ENCODE assay signal across 8 cellular contexts in genomic region chr2:26033270-26033768, GRCh38. TPM values are rescaled to one million over a fixed set of nuclear protein-coding genes. Genes with fewer than 3 reads are reported as not detected.
A peak's percentile ranks its signal among the peaks of the same experiment; 100 is the strongest.
DNase-seq lines count a peak whose midpoint lies in the region; ATAC-seq and TF ChIP-seq lines count a peak whose summit lies in the region.

No MANE protein-coding gene starts in this region.

- peak overlapping the region; percentile 85 for H3K27ac Mint-ChIP-seq in activated CD4-positive, alpha-beta memory T cell treated with anti-CD3 and anti-CD28 coated beads for 36 hours

- TF ChIP-seq RAD21 in neural cell (conservative IDR thresholded peaks at IDR 0.05), result peak; percentile 34

- H3K4me3 ChIP-seq in BE2C (ENCODE audit: low read depth, low read length), result peak overlapping the region; percentile 74
- H3K4me3 ChIP-seq in fibroblast of villous mesenchyme (ENCODE audit: low read depth, low read length), result peak overlapping the region; percentile 99
- peak overlapping the region; percentile 80 for H3K4me3 ChIP-seq in neural cell (ENCODE audit: low read length)

- H4K20me1 ChIP-seq in neural cell (ENCODE audit: insufficient read depth), result peaks cover 10% of the 10 kb centered on the region

- H3K36me3 ChIP-seq in BE2C, result peaks cover 8% of the 10 kb centered on the region; the same call in 1 of the 2 replicates
- no peaks in the 10 kb centered on the region for H3K36me3 ChIP-seq in neural cell (ENCODE audit: insufficient read depth, low read length)

- H3K79me2 ChIP-seq in neural cell (replicated peaks; ENCODE audit: insufficient read depth, low read length), result peaks cover 40% of the 10 kb centered on the region

- H3K9me3 ChIP-seq in BE2C, result no peaks in the 10 kb centered on the region
- H3K9me3 ChIP-seq in neural cell (ENCODE audit: low read length), result no peaks in the 10 kb centered on the region

- no peaks in the 10 kb centered on the region for H3K4me1 ChIP-seq in BE2C

- peak; percentile 22 for TF ChIP-seq EP300 in neural cell (conservative IDR thresholded peaks at IDR 0.05; ENCODE audit: poor library complexity, severe bottlenecking)

- H3K4me1 Mint-ChIP-seq in activated CD4-positive, alpha-beta memory T cell treated with anti-CD3 and anti-CD28 coated beads for 36 hours (ENCODE audit: low read depth), result peaks cover 23% of the 10 kb centered on the region

- peak overlapping the region; percentile 96 for H3K4me3 Mint-ChIP-seq in activated CD4-positive, alpha-beta memory T cell treated with anti-CD3 and anti-CD28 coated beads for 36 hours

- H3K27ac ChIP-seq in neural cell (ENCODE audit: low read length), result peak overlapping the region; percentile 98

- no peak for TF ChIP-seq CTCF in BE2C (IDR thresholded peaks at IDR 0.05; ENCODE audit: low read depth, low read length)
- TF ChIP-seq CTCF in fibroblast of villous mesenchyme (IDR thresholded peaks at IDR 0.05; ENCODE audit: insufficient read depth, low read depth, low read length), result no peak
- peak; percentile 8 for TF ChIP-seq CTCF in neural cell (IDR thresholded peaks at IDR 0.05; ENCODE audit: poor library complexity, severe bottlenecking)

- H3K27me3 ChIP-seq in BE2C (no peaks in the 10 kb centered on the region), neural cell (ENCODE audit: insufficient read depth, low read depth, low read length) (no peaks in the 10 kb centered on the region)

- intact Hi-C loops in activated CD4-positive, alpha-beta memory T cell treated with anti-CD3 and anti-CD28 coated beads for 36 hours (cut with micrococcal nuclease), result loop anchor here (1.0 to 10.0 kb wide), 5 partner anchors 35 to 359 kb away; partner anchors contain the start of genes ASXL2, DTNB, HADHA and HADHB

- no peaks in the 10 kb centered on the region for H3K9me2 ChIP-seq in neural cell (ENCODE audit: insufficient read depth, low read length)

- H3F3A ChIP-seq in neural cell (ENCODE audit: insufficient read depth, low read length, poor library complexity, severe bottlenecking), result peaks cover 8% of the 10 kb centered on the region

- DNase-seq in BE2C (peak; percentile 84), NCI-H2171 treated with DMSO at 0.1 percent for 48 hours (lab: John Stamatoyannopoulos, UW) (peak; percentile 98), fibroblast of villous mesenchyme (ENCODE audit: low read depth) (peak; percentile 88)
- no peak for DNase-seq in activated CD4-positive, alpha-beta memory T cell treated with anti-CD3 and anti-CD28 coated beads for 36 hours

- H3K36me3 Mint-ChIP-seq in activated CD4-positive, alpha-beta memory T cell treated with anti-CD3 and anti-CD28 coated beads for 36 hours, result peaks cover 14% of the 10 kb centered on the region

- peak overlapping the region; percentile 68 for H3K4me2 ChIP-seq in neural cell (ENCODE audit: low read length)

- CTCF ChIA-PET in activated CD4-positive, alpha-beta memory T cell treated with anti-CD3 and anti-CD28 coated beads for 36 hours (lab: Charles Lee), result interaction anchor here (0.6 to 2.5 kb wide), 9 partner anchors 30 to 152 kb away, joined by 3 to 18 read pairs (median 4); no protein-coding TSS in a partner anchor

- peak overlapping the region; percentile 94 for H2AFZ ChIP-seq in neural cell (ENCODE audit: low read depth, low read length)

- H3K9ac ChIP-seq in neural cell (ENCODE audit: low read length), result peak overlapping the region; percentile 96

- POLR2A ChIA-PET in activated CD4-positive, alpha-beta memory T cell treated with anti-CD3 and anti-CD28 coated beads for 36 hours (lab: Charles Lee), result interaction anchor here (0.6 to 2.8 kb wide), 10 partner anchors 9 to 360 kb away, joined by 3 to 13 read pairs (median 4); partner anchors contain the start of genes ADGRF3, ASXL2 and DTNB

- ATAC-seq in GM18907 (IDR thresholded peaks at IDR 0.05; ENCODE audit: unreplicated experiment) (peak; percentile 32), HG03175 (IDR thresholded peaks at IDR 0.05; ENCODE audit: unreplicated experiment) (peak; percentile 40), HG02623 (IDR thresholded peaks at IDR 0.05; ENCODE audit: unreplicated experiment) (no peak)

- no peaks in the 10 kb centered on the region for H3K27me3 Mint-ChIP-seq in activated CD4-positive, alpha-beta memory T cell treated with anti-CD3 and anti-CD28 coated beads for 36 hours

- H3K9me3 Mint-ChIP-seq in activated CD4-positive, alpha-beta memory T cell treated with anti-CD3 and anti-CD28 coated beads for 36 hours, result no peaks in the 10 kb centered on the region

TF ChIP-seq in neural cell, 6 proteins besides CTCF, POLR2A, EP300 and RAD21:
- peak; percentile 34 for TF ChIP-seq SMC3 (conservative IDR thresholded peaks at IDR 0.05; ENCODE audit: poor library complexity)
- no peak for TF ChIP-seq TAF1 (IDR thresholded peaks at IDR 0.05; ENCODE audit: low read depth)
- TF ChIP-seq EZH2 (IDR thresholded peaks at IDR 0.05; ENCODE audit: borderline replicate concordance, insufficient read depth, low read length, poor library complexity, severe bottlenecking), result no peak
- peak; percentile 58 for TF ChIP-seq REST (IDR thresholded peaks at IDR 0.05; ENCODE audit: borderline replicate concordance)
- TF ChIP-seq POLR2AphosphoS5 (IDR thresholded peaks at IDR 0.05), result no peak
- peak; percentile 76 for TF ChIP-seq MXI1 (conservative IDR thresholded peaks at IDR 0.05; ENCODE audit: poor library complexity, severe bottlenecking)

RNA-seq across cellular contexts. Expression of gene RAB10, which starts 0.6 kb away (rescaled TPM):
- 91.4 TPM for polyA plus RNA-seq in BE2C (2012; ENCODE audit: insufficient read depth, insufficient read length, low read depth)
- 100 to 1,000 TPM; 110 to 119 TPM for total RNA-seq in activated CD4-positive, alpha-beta memory T cell treated with anti-CD3 and anti-CD28 coated beads for 36 hours
- total RNA-seq in fibroblast of villous mesenchyme, result 103 and 128 TPM in 2 replicates
- polyA plus RNA-seq in neural cell, result 151 and 169 TPM in 2 replicates
- 193 and 207 TPM in 2 replicates for polyA minus RNA-seq in neural cell

RNA-seq across cellular contexts. Expression of gene KIF3C, which starts 51.0 kb away (rescaled TPM):
- 28.2 TPM for polyA plus RNA-seq in BE2C (2012; ENCODE audit: insufficient read depth, insufficient read length, low read depth)
- 1 to 10 TPM; 5.3 to 5.4 TPM for total RNA-seq in activated CD4-positive, alpha-beta memory T cell treated with anti-CD3 and anti-CD28 coated beads for 36 hours
- 9.9 and 12.2 TPM in 2 replicates for total RNA-seq in fibroblast of villous mesenchyme
- polyA plus RNA-seq in neural cell, result 53.6 and 65.3 TPM in 2 replicates
- 141 and 147 TPM in 2 replicates for polyA minus RNA-seq in neural cell
